ENCODE assay signal across 8 cellular contexts in the genomic region with DNA sequence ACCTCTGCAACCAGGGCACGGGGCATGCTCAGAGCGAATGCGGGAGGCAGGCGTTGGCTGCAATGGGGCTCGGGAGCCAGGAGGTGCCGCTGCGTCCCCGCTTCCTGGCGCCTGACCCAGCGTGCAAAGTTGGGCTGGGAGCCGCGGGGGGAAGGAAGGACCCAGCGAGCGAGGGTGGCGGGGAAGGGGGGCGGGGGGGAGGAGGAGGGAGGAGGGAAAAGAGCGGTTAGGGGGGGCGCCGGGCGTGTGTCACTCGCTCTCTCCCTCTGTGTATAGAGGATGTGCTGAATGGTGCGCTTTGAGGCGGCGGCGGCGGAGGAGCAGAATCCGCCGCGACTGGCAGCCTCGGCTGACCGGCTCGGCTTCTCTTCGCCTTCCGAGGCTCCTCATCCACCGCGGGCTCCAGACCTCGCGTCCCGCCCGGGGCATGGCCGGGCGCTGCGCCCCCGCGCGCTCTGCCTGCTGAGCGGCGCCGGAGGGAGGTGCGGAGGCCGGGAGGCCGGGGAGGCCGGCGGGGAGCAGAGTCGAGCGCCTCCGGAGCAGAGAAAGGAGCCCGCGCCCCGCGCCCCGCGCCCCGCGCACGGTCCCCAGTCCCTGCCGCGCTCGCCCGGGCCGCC. TPM values are rescaled to one million over a fixed set of nuclear protein-coding genes. Genes with fewer than 3 reads are reported as not detected.
DNase-seq lines count a peak whose midpoint lies in the region; ATAC-seq and TF ChIP-seq lines count a peak whose summit lies in the region.

A gene (plus strand): TSS at position 252 of the 617 bp plus-strand sequence. CDS start 386 bp downstream, outside the sequence.

- POLR2A ChIA-PET in naive thymus-derived CD8-positive, alpha-beta T cell (lab: Charles Lee) = interaction anchor here (0.6 kb wide), 1 partner anchor 16 kb away, joined by 4 read pairs; no protein-coding TSS in a partner anchor

- H3K36me3 ChIP-seq in Peyer's patch = no peaks in the 10 kb centered on the region

- no peaks in the 10 kb centered on the region for H3K9me3 Mint-ChIP-seq in IgD-negative memory B cell
- no peaks in the 10 kb centered on the region for H3K9me3 Mint-ChIP-seq in naive thymus-derived CD8-positive, alpha-beta T cell
- no peaks in the 10 kb centered on the region for H3K9me3 Mint-ChIP-seq in stimulated activated naive B cell treated with anti-CD40 and anti-IgM and Interleukin-4, amounts not matched to agents 10 μg/mL and 1 μg/mL and 100 μg/mL, for 72 hours

- ATAC-seq in GM21515 (IDR thresholded peaks at IDR 0.05; ENCODE audit: unreplicated experiment) = peak; percentile 91
- ATAC-seq in naive thymus-derived CD8-positive, alpha-beta T cell = peak; percentile 88 to 91
- peak; percentile 91 to 92 for ATAC-seq in stimulated activated naive B cell treated with anti-CD40 and anti-IgM and Interleukin-4, amounts not matched to agents 10 μg/mL and 1 μg/mL and 100 μg/mL, for 72 hours (replicated peaks)

- TF ChIP-seq CTCF in Peyer's patch (IDR thresholded peaks at IDR 0.05) = peak in 5 of 6 experiments; percentile 51 to 75 (median 66)
- TF ChIP-seq CTCF in fibroblast of pulmonary artery (IDR thresholded peaks at IDR 0.05; ENCODE audit: low read length, missing control alignments) = peak; percentile 74

- no peaks in the 10 kb centered on the region for H3K27me3 ChIP-seq in Peyer's patch

- no peaks in the 10 kb centered on the region for H3K9me3 ChIP-seq in Peyer's patch

- H3K4me1 ChIP-seq in Peyer's patch = peaks cover 0 to 9% (median 0%) of the 10 kb centered on the region in 4 donors

- H3K27me3 Mint-ChIP-seq in IgD-negative memory B cell = peaks cover 21% of the 10 kb centered on the region
- peaks cover 0 to 19% (median 11%) of the 10 kb centered on the region in 5 donors for H3K27me3 Mint-ChIP-seq in naive thymus-derived CD8-positive, alpha-beta T cell
- H3K27me3 Mint-ChIP-seq in stimulated activated naive B cell treated with anti-CD40 and anti-IgM and Interleukin-4, amounts not matched to agents 10 μg/mL and 1 μg/mL and 100 μg/mL, for 72 hours = peaks cover 37 to 43% of the 10 kb centered on the region in 2 donors

- H3K4me3 ChIP-seq in Peyer's patch (peak within 1 kb of the TSS; percentile 49 to 73 (median 62)), fibroblast of pulmonary artery (replicated peaks; ENCODE audit: low read depth, low read length) (peak within 1 kb of the TSS; percentile 73)

- H3K27ac Mint-ChIP-seq in IgD-negative memory B cell = no peak within 1 kb of the TSS
- H3K27ac Mint-ChIP-seq in naive thymus-derived CD8-positive, alpha-beta T cell = peak within 1 kb of the TSS in 4 of 10 donors; percentile 2 to 82 (median 50)
- H3K27ac Mint-ChIP-seq in stimulated activated naive B cell treated with anti-CD40 and anti-IgM and Interleukin-4, amounts not matched to agents 10 μg/mL and 1 μg/mL and 100 μg/mL, for 72 hours = peak within 1 kb of the TSS; percentile 79

- DNase-seq in COR-L47 (lab: John Stamatoyannopoulos, UW) = peak; percentile 81
- DNase-seq in Peyer's patch = peak; percentile 45 to 86 (median 82)
- DNase-seq in activated T-helper 9 cell treated with anti-CD3 and anti-CD28 coated beads, Interleukin-2, amount 50 U/mL, for 16 hours (ENCODE audit: low read depth) = peak; percentile 78
- DNase-seq in fibroblast of pulmonary artery (ENCODE audit: low read depth) = peak; percentile 89
- peak; percentile 72 to 89 (median 78) for DNase-seq in naive thymus-derived CD8-positive, alpha-beta T cell
- peak; percentile 66 for DNase-seq in stimulated activated naive B cell treated with anti-CD40 and anti-IgM and Interleukin-4, amounts not matched to agents 10 μg/mL and 1 μg/mL and 100 μg/mL, for 72 hours

- H3K4me3 Mint-ChIP-seq in IgD-negative memory B cell = peak within 1 kb of the TSS in 3 of 4 donors; percentile 22 to 84 (median 53)
- peak within 1 kb of the TSS; percentile 70 to 92 (median 83) for H3K4me3 Mint-ChIP-seq in naive thymus-derived CD8-positive, alpha-beta T cell
- peak within 1 kb of the TSS; percentile 81 to 86 for H3K4me3 Mint-ChIP-seq in stimulated activated naive B cell treated with anti-CD40 and anti-IgM and Interleukin-4, amounts not matched to agents 10 μg/mL and 1 μg/mL and 100 μg/mL, for 72 hours

- H3K4me1 Mint-ChIP-seq in IgD-negative memory B cell = peaks cover 4 to 8% (median 5%) of the 10 kb centered on the region in 3 donors
- H3K4me1 Mint-ChIP-seq in naive thymus-derived CD8-positive, alpha-beta T cell = peaks cover 2 to 29% (median 20%) of the 10 kb centered on the region in 4 donors
- peaks cover 6 to 30% of the 10 kb centered on the region in 2 donors for H3K4me1 Mint-ChIP-seq in stimulated activated naive B cell treated with anti-CD40 and anti-IgM and Interleukin-4, amounts not matched to agents 10 μg/mL and 1 μg/mL and 100 μg/mL, for 72 hours

- TF ChIP-seq POLR2A in Peyer's patch (IDR thresholded peaks at IDR 0.05) = no peak

- peak within 1 kb of the TSS; percentile 37 to 82 (median 70) for H3K27ac ChIP-seq in Peyer's patch

- H3K36me3 Mint-ChIP-seq in IgD-negative memory B cell = no peaks in the 10 kb centered on the region
- H3K36me3 Mint-ChIP-seq in naive thymus-derived CD8-positive, alpha-beta T cell = no peaks in the 10 kb centered on the region
- H3K36me3 Mint-ChIP-seq in stimulated activated naive B cell treated with anti-CD40 and anti-IgM and Interleukin-4, amounts not matched to agents 10 μg/mL and 1 μg/mL and 100 μg/mL, for 72 hours = no peaks in the 10 kb centered on the region

RNA-seq across cellular contexts. Expression of the gene that starts here (rescaled TPM):
- polyA plus RNA-seq in IgD-negative memory B cell = 0.28 TPM
- total RNA-seq in Peyer's patch = 10 to 100 TPM in 2 of 4 donors, 1 to 10 TPM in 2; 7.2 to 28.1 (median 9.6) TPM
- total RNA-seq in naive thymus-derived CD8-positive, alpha-beta T cell = 1 to 10 TPM; 2.6 to 3.8 TPM
- 1 to 10 TPM; 1.4 to 3.0 (median 2.8) TPM for polyA plus RNA-seq in naive thymus-derived CD8-positive, alpha-beta T cell

Comparison
In these comparisons a context has a peak if more than half of its experiments do, and no peak if none do; other contexts are left out.
1. Peak in every context shown above with its lines: DNase-seq, ATAC-seq, H3K4me3 ChIP-seq and H3K27ac ChIP-seq.